In the genomic region with DNA sequence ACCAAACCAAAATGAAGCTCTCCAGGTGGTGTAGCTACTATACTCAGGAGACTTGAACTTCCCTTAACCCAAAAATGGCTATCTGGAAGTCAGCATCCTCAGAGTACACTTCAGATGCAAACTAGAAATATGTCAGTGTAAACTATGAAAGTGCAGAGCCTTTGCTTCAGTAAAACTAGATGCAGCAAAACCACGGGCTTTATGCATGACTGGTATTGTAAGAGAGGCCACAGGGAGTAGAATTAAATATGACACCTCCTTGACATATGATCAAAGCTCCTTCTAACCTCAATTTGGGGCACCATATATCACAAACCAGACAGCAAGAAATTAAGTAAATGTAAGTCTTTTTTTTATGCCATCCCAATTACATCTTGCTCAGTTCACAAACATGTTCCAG, we compare ENCODE assay signal across 9 cellular contexts. TPM values are rescaled to one million over a fixed set of nuclear protein-coding genes. Genes with fewer than 3 reads are reported as not detected.
A peak's percentile ranks its signal among the peaks of the same experiment; 100 is the strongest.
DNase-seq lines count a peak whose midpoint lies in the region; ATAC-seq lines count a peak whose summit lies in the region.
"Not testable (repeated sequence)": the region's sequence is repeated elsewhere in the genome, so short reads cannot be mapped to it uniquely, and the experiment has no call there.
"Had no signal": no experiment of that assay in that cellular context is flagged by ENCODE, and none has a peak within 500 bp of the region (broad histone marks: within the 10 kb centered on the region; RNA-seq: fewer than 3 reads in every experiment).

No MANE protein-coding gene starts in this region.

- POLR2A ChIA-PET in activated naive CD8-positive, alpha-beta T cell treated with anti-CD3 and anti-CD28 coated beads, Interleukin-2, amount 10 ng/mL, durations not matched to agents 7 days and 5 days (lab: Charles Lee), result not testable (repeated sequence)

- not testable (repeated sequence) for H3K27me3 Mint-ChIP-seq in activated naive CD8-positive, alpha-beta T cell treated with anti-CD3 and anti-CD28 coated beads, Interleukin-2, amount 10 ng/mL, durations not matched to agents 7 days and 5 days; naive B cell

- not testable (repeated sequence) for H3K36me3 Mint-ChIP-seq in activated naive CD8-positive, alpha-beta T cell treated with anti-CD3 and anti-CD28 coated beads, Interleukin-2, amount 10 ng/mL, durations not matched to agents 7 days and 5 days; naive B cell

- not testable (repeated sequence) for H3K9me3 Mint-ChIP-seq in activated naive CD8-positive, alpha-beta T cell treated with anti-CD3 and anti-CD28 coated beads, Interleukin-2, amount 10 ng/mL, durations not matched to agents 7 days and 5 days; naive B cell

- not testable (repeated sequence) for H3K4me3 Mint-ChIP-seq in activated naive CD8-positive, alpha-beta T cell treated with anti-CD3 and anti-CD28 coated beads, Interleukin-2, amount 10 ng/mL, durations not matched to agents 7 days and 5 days; naive B cell

- not testable (repeated sequence) for H3K4me1 Mint-ChIP-seq in activated naive CD8-positive, alpha-beta T cell treated with anti-CD3 and anti-CD28 coated beads, Interleukin-2, amount 10 ng/mL, durations not matched to agents 7 days and 5 days; naive B cell

- ATAC-seq in GM18502 (IDR thresholded peaks at IDR 0.05; ENCODE audit: poor library complexity, unreplicated experiment) (peak; percentile 71), GM19395 (IDR thresholded peaks at IDR 0.05; ENCODE audit: unreplicated experiment) (peak; percentile 80), GM21619 (IDR thresholded peaks at IDR 0.05; ENCODE audit: unreplicated experiment) (peak; percentile 71), HG02884 (IDR thresholded peaks at IDR 0.05; ENCODE audit: unreplicated experiment) (peak; percentile 66), HG03354 (IDR thresholded peaks at IDR 0.05; ENCODE audit: poor library complexity, severe bottlenecking, unreplicated experiment) (peak; percentile 54), SK-N-SH treated with all-trans-retinoic acid at 6 μM for 48 hours (peak; percentile 56), naive B cell (ENCODE audit: low read depth in 2 of 2) (peak; percentile 88 to 94)
- ATAC-seq in activated naive CD8-positive, alpha-beta T cell treated with anti-CD3 and anti-CD28 coated beads, Interleukin-2, amount 10 ng/mL, durations not matched to agents 7 days and 5 days (ENCODE audit: low read depth), result peak; percentile 50

- not testable (repeated sequence) for H3K27ac Mint-ChIP-seq in activated naive CD8-positive, alpha-beta T cell treated with anti-CD3 and anti-CD28 coated beads, Interleukin-2, amount 10 ng/mL, durations not matched to agents 7 days and 5 days; naive B cell

- not testable (repeated sequence) for DNase-seq in activated naive CD8-positive, alpha-beta T cell treated with anti-CD3 and anti-CD28 coated beads, Interleukin-2, amount 10 ng/mL, durations not matched to agents 7 days and 5 days; naive B cell

RNA-seq across cellular contexts. Expression of a gene that starts 47.6 kb away (rescaled TPM):
- 10 to 100 TPM; 31.7 TPM for total RNA-seq in activated naive CD8-positive, alpha-beta T cell treated with anti-CD3 and anti-CD28 coated beads, Interleukin-2, amount 10 ng/mL, durations not matched to agents 7 days and 5 days
- polyA plus RNA-seq in naive B cell (ENCODE audit: low read depth in 6 of 6), result 1 to 10 TPM in 4 of 6 donors, under 1 TPM in 1, not detected in 1; 0.92 to 3.6 (median 1.9) TPM

RNA-seq across cellular contexts. Expression of a gene that starts 48.2 kb away (rescaled TPM):
- 10 to 100 TPM; 11.1 to 11.6 TPM for total RNA-seq in activated naive CD8-positive, alpha-beta T cell treated with anti-CD3 and anti-CD28 coated beads, Interleukin-2, amount 10 ng/mL, durations not matched to agents 7 days and 5 days
- not detected for polyA plus RNA-seq in naive B cell (ENCODE audit: low read depth in 6 of 6)
- polyA plus RNA-seq: CD8-positive, alpha-beta memory T cell had no signal
